In the genomic region with DNA sequence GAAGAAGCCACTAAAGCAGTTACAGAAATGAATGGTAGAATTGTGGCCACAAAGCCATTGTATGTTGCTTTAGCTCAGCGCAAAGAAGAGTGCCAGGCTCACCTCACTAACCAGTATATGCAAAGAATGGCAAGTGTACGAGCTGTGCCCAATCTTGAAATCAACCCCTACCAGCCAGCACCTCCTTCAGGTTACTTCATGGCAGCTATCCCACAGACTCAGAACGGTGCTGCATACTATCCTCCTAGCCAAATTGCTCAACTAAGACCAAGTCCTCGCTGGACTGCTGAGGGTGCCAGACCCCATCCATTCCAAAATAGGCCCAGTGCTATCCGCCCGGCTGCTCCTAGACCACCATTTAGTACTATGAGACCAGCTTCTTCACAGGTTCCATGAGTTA, we compare ENCODE assay signal across 2 cellular contexts.
TF ChIP-seq lines count a peak whose summit lies in the region.

No MANE protein-coding gene starts in this region.

TF ChIP-seq in GM23338, 12 proteins besides CTCF, POLR2A, EP300 and RAD21 (continues in another document):
- TF ChIP-seq, protein P1, sequence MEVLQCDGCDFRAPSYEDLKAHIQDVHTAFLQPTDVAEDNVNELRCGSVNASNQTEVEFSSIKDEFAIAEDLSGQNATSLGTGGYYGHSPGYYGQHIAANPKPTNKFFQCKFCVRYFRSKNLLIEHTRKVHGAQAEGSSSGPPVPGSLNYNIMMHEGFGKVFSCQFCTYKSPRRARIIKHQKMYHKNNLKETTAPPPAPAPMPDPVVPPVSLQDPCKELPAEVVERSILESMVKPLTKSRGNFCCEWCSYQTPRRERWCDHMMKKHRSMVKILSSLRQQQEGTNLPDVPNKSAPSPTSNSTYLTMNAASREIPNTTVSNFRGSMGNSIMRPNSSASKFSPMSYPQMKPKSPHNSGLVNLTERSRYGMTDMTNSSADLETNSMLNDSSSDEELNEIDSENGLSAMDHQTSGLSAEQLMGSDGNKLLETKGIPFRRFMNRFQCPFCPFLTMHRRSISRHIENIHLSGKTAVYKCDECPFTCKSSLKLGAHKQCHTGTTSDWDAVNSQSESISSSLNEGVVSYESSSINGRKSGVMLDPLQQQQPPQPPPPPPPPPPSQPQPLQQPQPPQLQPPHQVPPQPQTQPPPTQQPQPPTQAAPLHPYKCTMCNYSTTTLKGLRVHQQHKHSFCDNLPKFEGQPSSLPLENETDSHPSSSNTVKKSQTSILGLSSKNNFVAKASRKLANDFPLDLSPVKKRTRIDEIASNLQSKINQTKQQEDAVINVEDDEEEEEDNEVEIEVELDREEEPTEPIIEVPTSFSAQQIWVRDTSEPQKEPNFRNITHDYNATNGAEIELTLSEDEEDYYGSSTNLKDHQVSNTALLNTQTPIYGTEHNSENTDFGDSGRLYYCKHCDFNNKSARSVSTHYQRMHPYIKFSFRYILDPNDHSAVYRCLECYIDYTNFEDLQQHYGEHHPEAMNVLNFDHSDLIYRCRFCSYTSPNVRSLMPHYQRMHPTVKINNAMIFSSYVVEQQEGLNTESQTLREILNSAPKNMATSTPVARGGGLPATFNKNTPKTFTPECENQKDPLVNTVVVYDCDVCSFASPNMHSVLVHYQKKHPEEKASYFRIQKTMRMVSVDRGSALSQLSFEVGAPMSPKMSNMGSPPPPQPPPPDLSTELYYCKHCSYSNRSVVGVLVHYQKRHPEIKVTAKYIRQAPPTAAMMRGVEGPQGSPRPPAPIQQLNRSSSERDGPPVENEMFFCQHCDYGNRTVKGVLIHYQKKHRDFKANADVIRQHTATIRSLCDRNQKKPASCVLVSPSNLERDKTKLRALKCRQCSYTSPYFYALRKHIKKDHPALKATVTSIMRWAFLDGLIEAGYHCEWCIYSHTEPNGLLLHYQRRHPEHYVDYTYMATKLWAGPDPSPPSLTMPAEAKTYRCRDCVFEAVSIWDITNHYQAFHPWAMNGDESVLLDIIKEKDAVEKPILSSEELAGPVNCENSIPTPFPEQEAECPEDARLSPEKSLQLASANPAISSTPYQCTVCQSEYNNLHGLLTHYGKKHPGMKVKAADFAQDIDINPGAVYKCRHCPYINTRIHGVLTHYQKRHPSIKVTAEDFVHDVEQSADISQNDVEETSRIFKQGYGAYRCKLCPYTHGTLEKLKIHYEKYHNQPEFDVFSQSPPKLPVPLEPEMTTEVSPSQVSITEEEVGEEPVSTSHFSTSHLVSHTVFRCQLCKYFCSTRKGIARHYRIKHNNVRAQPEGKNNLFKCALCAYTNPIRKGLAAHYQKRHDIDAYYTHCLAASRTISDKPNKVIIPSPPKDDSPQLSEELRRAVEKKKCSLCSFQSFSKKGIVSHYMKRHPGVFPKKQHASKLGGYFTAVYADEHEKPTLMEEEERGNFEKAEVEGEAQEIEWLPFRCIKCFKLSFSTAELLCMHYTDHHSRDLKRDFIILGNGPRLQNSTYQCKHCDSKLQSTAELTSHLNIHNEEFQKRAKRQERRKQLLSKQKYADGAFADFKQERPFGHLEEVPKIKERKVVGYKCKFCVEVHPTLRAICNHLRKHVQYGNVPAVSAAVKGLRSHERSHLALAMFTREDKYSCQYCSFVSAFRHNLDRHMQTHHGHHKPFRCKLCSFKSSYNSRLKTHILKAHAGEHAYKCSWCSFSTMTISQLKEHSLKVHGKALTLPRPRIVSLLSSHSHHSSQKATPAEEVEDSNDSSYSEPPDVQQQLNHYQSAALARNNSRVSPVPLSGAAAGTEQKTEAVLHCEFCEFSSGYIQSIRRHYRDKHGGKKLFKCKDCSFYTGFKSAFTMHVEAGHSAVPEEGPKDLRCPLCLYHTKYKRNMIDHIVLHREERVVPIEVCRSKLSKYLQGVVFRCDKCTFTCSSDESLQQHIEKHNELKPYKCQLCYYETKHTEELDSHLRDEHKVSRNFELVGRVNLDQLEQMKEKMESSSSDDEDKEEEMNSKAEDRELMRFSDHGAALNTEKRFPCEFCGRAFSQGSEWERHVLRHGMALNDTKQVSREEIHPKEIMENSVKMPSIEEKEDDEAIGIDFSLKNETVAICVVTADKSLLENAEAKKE (CRISPR knock-in tag; IDR thresholded peaks at IDR 0.05), result no peak
- TF ChIP-seq NANOG (IDR thresholded peaks at IDR 0.05; ENCODE audit: borderline replicate concordance), result no peak
- no peak for TF ChIP-seq JUNB (IDR thresholded peaks at IDR 0.05; ENCODE audit: unreplicated experiment)
- no peak for TF ChIP-seq ZNF331 (CRISPR knock-in tag; IDR thresholded peaks at IDR 0.05; ENCODE audit: low read depth)
- TF ChIP-seq, protein P2, sequence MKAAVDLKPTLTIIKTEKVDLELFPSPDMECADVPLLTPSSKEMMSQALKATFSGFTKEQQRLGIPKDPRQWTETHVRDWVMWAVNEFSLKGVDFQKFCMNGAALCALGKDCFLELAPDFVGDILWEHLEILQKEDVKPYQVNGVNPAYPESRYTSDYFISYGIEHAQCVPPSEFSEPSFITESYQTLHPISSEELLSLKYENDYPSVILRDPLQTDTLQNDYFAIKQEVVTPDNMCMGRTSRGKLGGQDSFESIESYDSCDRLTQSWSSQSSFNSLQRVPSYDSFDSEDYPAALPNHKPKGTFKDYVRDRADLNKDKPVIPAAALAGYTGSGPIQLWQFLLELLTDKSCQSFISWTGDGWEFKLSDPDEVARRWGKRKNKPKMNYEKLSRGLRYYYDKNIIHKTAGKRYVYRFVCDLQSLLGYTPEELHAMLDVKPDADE (IDR thresholded peaks at IDR 0.05), result no peak
- TF ChIP-seq, protein P3, sequence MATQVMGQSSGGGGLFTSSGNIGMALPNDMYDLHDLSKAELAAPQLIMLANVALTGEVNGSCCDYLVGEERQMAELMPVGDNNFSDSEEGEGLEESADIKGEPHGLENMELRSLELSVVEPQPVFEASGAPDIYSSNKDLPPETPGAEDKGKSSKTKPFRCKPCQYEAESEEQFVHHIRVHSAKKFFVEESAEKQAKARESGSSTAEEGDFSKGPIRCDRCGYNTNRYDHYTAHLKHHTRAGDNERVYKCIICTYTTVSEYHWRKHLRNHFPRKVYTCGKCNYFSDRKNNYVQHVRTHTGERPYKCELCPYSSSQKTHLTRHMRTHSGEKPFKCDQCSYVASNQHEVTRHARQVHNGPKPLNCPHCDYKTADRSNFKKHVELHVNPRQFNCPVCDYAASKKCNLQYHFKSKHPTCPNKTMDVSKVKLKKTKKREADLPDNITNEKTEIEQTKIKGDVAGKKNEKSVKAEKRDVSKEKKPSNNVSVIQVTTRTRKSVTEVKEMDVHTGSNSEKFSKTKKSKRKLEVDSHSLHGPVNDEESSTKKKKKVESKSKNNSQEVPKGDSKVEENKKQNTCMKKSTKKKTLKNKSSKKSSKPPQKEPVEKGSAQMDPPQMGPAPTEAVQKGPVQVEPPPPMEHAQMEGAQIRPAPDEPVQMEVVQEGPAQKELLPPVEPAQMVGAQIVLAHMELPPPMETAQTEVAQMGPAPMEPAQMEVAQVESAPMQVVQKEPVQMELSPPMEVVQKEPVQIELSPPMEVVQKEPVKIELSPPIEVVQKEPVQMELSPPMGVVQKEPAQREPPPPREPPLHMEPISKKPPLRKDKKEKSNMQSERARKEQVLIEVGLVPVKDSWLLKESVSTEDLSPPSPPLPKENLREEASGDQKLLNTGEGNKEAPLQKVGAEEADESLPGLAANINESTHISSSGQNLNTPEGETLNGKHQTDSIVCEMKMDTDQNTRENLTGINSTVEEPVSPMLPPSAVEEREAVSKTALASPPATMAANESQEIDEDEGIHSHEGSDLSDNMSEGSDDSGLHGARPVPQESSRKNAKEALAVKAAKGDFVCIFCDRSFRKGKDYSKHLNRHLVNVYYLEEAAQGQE (IDR thresholded peaks at IDR 0.05; ENCODE audit: unreplicated experiment), result no peak
- TF ChIP-seq POLR2AphosphoS5 (IDR thresholded peaks at IDR 0.05; ENCODE audit: low read depth), result no peak
- TF ChIP-seq STAT1 (IDR thresholded peaks at IDR 0.05; ENCODE audit: unreplicated experiment), result no peak
- TF ChIP-seq EZH2 (IDR thresholded peaks at IDR 0.05; ENCODE audit: low read depth, unreplicated experiment), result no peak
- TF ChIP-seq EZH2phosphoT487 (IDR thresholded peaks at IDR 0.05; ENCODE audit: unreplicated experiment), result no peak

TF ChIP-seq in HepG2, 621 proteins besides CTCF, POLR2A, EP300 and RAD21:
- TF ChIP-seq, protein P4, sequence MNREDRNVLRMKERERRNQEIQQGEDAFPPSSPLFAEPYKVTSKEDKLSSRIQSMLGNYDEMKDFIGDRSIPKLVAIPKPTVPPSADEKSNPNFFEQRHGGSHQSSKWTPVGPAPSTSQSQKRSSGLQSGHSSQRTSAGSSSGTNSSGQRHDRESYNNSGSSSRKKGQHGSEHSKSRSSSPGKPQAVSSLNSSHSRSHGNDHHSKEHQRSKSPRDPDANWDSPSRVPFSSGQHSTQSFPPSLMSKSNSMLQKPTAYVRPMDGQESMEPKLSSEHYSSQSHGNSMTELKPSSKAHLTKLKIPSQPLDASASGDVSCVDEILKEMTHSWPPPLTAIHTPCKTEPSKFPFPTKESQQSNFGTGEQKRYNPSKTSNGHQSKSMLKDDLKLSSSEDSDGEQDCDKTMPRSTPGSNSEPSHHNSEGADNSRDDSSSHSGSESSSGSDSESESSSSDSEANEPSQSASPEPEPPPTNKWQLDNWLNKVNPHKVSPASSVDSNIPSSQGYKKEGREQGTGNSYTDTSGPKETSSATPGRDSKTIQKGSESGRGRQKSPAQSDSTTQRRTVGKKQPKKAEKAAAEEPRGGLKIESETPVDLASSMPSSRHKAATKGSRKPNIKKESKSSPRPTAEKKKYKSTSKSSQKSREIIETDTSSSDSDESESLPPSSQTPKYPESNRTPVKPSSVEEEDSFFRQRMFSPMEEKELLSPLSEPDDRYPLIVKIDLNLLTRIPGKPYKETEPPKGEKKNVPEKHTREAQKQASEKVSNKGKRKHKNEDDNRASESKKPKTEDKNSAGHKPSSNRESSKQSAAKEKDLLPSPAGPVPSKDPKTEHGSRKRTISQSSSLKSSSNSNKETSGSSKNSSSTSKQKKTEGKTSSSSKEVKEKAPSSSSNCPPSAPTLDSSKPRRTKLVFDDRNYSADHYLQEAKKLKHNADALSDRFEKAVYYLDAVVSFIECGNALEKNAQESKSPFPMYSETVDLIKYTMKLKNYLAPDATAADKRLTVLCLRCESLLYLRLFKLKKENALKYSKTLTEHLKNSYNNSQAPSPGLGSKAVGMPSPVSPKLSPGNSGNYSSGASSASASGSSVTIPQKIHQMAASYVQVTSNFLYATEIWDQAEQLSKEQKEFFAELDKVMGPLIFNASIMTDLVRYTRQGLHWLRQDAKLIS (CRISPR knock-in tag; IDR thresholded peaks at IDR 0.05), result no peak
- TF ChIP-seq ZNF768 (CRISPR knock-in tag; IDR thresholded peaks at IDR 0.05), result no peak
- TF ChIP-seq NR3C1 (CRISPR knock-in tag; IDR thresholded peaks at IDR 0.05), result no peak
